Comparison of ENCODE assay signal across 1 cellular context in genomic region chr1:159924025-159924790, GRCh38.
TF ChIP-seq lines count a peak whose summit lies in the region.

No MANE protein-coding gene starts in this region.

TF ChIP-seq in HEK293, 187 proteins besides CTCF, POLR2A, EP300 and RAD21 (continued from another document):
- TF ChIP-seq MYNN (tag by site-specific recombination; IDR thresholded peaks at IDR 0.05; ENCODE audit: borderline replicate concordance) (no peak; the same call in 1 of the 2 replicates), ZNF621 (tag by site-specific recombination; IDR thresholded peaks at IDR 0.05) (no peak), AEBP2 (tag by site-specific recombination; IDR thresholded peaks at IDR 0.05; ENCODE audit: borderline replicate concordance) (no peak), ZNF157 (tag by site-specific recombination; IDR thresholded peaks at IDR 0.05) (no peak), ZNF223 (tag by site-specific recombination; IDR thresholded peaks at IDR 0.05) (no peak)
